14 cellular contexts compared by ENCODE assay signal in the genomic region with DNA sequence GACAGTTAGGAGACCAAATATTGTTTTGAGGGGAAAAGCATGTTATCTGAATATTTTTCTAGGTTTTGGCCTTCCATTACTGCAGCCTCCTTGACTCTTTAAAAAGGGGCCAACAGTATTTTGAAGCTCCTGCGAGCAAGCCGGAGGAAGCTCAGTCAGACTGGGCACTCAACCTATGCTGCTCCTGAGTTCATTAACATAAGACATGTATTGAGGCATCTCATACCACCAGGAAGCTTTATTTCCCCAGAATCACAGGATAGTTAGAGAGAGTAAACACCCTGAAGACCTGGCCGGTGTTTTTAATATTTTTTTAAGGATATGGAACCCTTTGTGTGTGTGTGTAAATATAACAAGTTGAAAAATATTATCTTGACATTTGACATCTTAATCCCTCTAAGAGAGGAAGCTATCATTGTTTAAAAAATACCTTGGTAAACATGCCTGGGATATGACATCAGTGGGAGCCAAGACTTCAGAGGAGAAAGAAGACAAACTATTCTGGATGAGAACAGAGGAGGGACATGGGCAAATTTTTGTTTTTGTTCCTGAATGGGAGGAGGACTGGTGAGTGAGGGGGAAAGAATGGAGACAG.
DNase-seq lines count a peak whose midpoint lies in the region; ATAC-seq and TF ChIP-seq lines count a peak whose summit lies in the region.
"Had no signal": no experiment of that assay in that cellular context is flagged by ENCODE, and none has a peak within 500 bp of the region (broad histone marks: within the 10 kb centered on the region; RNA-seq: fewer than 3 reads in every experiment).

No MANE protein-coding gene starts in this region.

- ATAC-seq in GM21717 (IDR thresholded peaks at IDR 0.05; ENCODE audit: unreplicated experiment) (no peak), HG03135 (IDR thresholded peaks at IDR 0.05; ENCODE audit: unreplicated experiment) (no peak)

- no peaks in the 10 kb centered on the region for H3K27me3 ChIP-seq in brain microvascular endothelial cell (replicated peaks)
- H3K27me3 ChIP-seq: BLaER1 treated with 17β-estradiol and CSF1 and Interleukin-3, amounts not matched to agents 10 nM and 100 nM had no signal

- DNase-seq in NCI-H226 (peak; percentile 20), amniotic epithelial cell (ENCODE audit: low read depth) (peak; percentile 32), fibroblast of the aortic adventitia (ENCODE audit: low read depth) (peak; percentile 30), brain microvascular endothelial cell (no peak), 8988T (no peak)
- DNase-seq: ACHN; CD4-positive, alpha-beta T cell; DND-41; GDM1 had no signal

- H3K36me3 ChIP-seq in brain microvascular endothelial cell (replicated peaks): no peaks in the 10 kb centered on the region
- H3K36me3 ChIP-seq: BLaER1 treated with 17β-estradiol and CSF1 and Interleukin-3, amounts not matched to agents 10 nM and 100 nM; HAP-1 had no signal

- H3K27ac ChIP-seq in brain microvascular endothelial cell: no peak overlapping the region
- H3K27ac ChIP-seq: BLaER1 treated with 17β-estradiol and CSF1 and Interleukin-3, amounts not matched to agents 10 nM and 100 nM; HL-60 had no signal

- in situ Hi-C loops in brain microvascular endothelial cell (cut with HindIII; ENCODE audit: low pct_ligation_motif_present, low sequenced_read_pairs): no loop called here

- TF ChIP-seq CTCF in fibroblast of the aortic adventitia (IDR thresholded peaks at IDR 0.05; ENCODE audit: insufficient read depth, low read length) (no peak), brain microvascular endothelial cell (IDR thresholded peaks at IDR 0.05; ENCODE audit: low read depth, low read length, missing control alignments) (no peak)

- H3K4me3 ChIP-seq in fibroblast of the aortic adventitia (ENCODE audit: low read depth, low read length) (no peak overlapping the region), brain microvascular endothelial cell (ENCODE audit: low read depth, low read length) (no peak overlapping the region)
- H3K4me3 ChIP-seq: BLaER1 treated with 17β-estradiol and CSF1 and Interleukin-3, amounts not matched to agents 10 nM and 100 nM; HAP-1 had no signal

Comparison
In these comparisons a context has a peak if more than half of its experiments do, and no peak if none do; other contexts are left out.
1. DNase-seq: peak in NCI-H226 (single experiment), amniotic epithelial cell (single experiment) and fibroblast of the aortic adventitia (single experiment); none in brain microvascular endothelial cell (single experiment) and 8988T (single experiment).